30 cellular contexts compared by ENCODE assay signal in genomic region chr3:8255771-8256170, GRCh38.
"Had no signal": no experiment of that assay in that cellular context is flagged by ENCODE, and none has a peak within 500 bp of the region (broad histone marks: within the 10 kb centered on the region; RNA-seq: fewer than 3 reads in every experiment).

No MANE protein-coding gene starts in this region.

- FAIRE-seq: keratinocyte, pancreas had no signal

- H3K36me3 ChIP-seq: left lung, lower lobe of right lung, pancreas, prostate gland, stomach, thoracic aorta, tibial artery, upper lobe of right lung, uterus had no signal

- ATAC-seq: left cardiac atrium; left lung; lower lobe of right lung; natural killer cell; right cardiac atrium; sciatic nerve; stimulated activated naive B cell treated with anti-CD40 and anti-IgM and Interleukin-4, amounts not matched to agents 10 μg/mL and 1 μg/mL and 100 μg/mL, for 72 hours; stimulated activated naive CD8-positive, alpha-beta T cell treated with anti-CD3 and anti-CD28 coated beads, Interleukin-15, Interleukin-2, amounts not matched to agents 100 U/mL and 50 U/mL, for 24 hours; upper lobe of right lung had no signal

- DNase-seq: hippocampal formation; kidney glomerular epithelial cell; left cardiac atrium; left lung; lower lobe of right lung; mammary epithelial cell; mesendoderm; naive B cell; natural killer cell; nucleus accumbens; pancreas; posterior cingulate gyrus; retina; right cardiac atrium; stimulated activated CD4-positive, alpha-beta T cell treated with anti-CD3 and anti-CD28 coated beads, Interleukin-12 subunit alpha, Interleukin-12 subunit beta, amount 100 ng/mL, for 4 hours; stimulated activated CD4-positive, alpha-beta T cell treated with anti-CD3 and anti-CD28 coated beads, Interleukin-15, amount 100 ng/mL, for 24 hours; stimulated activated CD4-positive, alpha-beta T cell treated with anti-CD3 and anti-CD28 coated beads, Interleukin-2, amount 100 ng/mL, for 24 hours; stimulated activated CD4-positive, alpha-beta T cell treated with anti-CD3 and anti-CD28 coated beads, Interleukin-4, amount 100 ng/mL, for 1 hour; stimulated activated naive B cell treated with anti-CD40 and anti-IgM and Interleukin-4, amounts not matched to agents 10 μg/mL and 1 μg/mL and 100 μg/mL, for 72 hours; stimulated activated naive CD8-positive, alpha-beta T cell treated with anti-CD3 and anti-CD28 coated beads, Interleukin-15, Interleukin-2, amounts not matched to agents 100 U/mL and 50 U/mL, for 24 hours; stomach; tibial artery; trophoblast cell; upper lobe of right lung; uterus had no signal

- H3K27ac ChIP-seq: left lung, lower lobe of right lung, pancreas, prostate gland, skin epidermis, stomach, thoracic aorta, tibial artery, upper lobe of right lung, uterus had no signal

- H3K4me3 ChIP-seq: left lung, lower lobe of right lung, pancreas, prostate gland, skin epidermis, stomach, thoracic aorta, tibial artery, upper lobe of right lung, uterus had no signal

- H3K27me3 ChIP-seq: left lung, pancreas, stomach, tibial artery, upper lobe of right lung, uterus had no signal

- H3K4me1 ChIP-seq: left lung, lower lobe of right lung, pancreas, prostate gland, stomach, upper lobe of right lung, uterus had no signal

- H3K9me3 ChIP-seq: pancreas, prostate gland, thoracic aorta, uterus had no signal
